1 cellular context compared by ENCODE assay signal in genomic region chr4:140092094-140092820, GRCh38.
A peak's percentile ranks its signal among the peaks of the same experiment; 100 is the strongest.
TF ChIP-seq lines count a peak whose summit lies in the region.

No MANE protein-coding gene starts in this region.

TF ChIP-seq in HEK293, 187 proteins besides CTCF, POLR2A, EP300 and RAD21 (continued from another document):
- TF ChIP-seq ZNF776 (tag by site-specific recombination; IDR thresholded peaks at IDR 0.05; ENCODE audit: borderline replicate concordance) = no peak
- TF ChIP-seq ZFHX2 (tag by site-specific recombination; conservative IDR thresholded peaks at IDR 0.05) = no peak
- TF ChIP-seq PRDM6 (tag by site-specific recombination; IDR thresholded peaks at IDR 0.05) = peak; percentile 64
- TF ChIP-seq ZNF626 (tag by site-specific recombination; IDR thresholded peaks at IDR 0.05) = no peak
- no peak; the same call in 1 of the 2 replicates for TF ChIP-seq ZNF394 (tag by site-specific recombination; IDR thresholded peaks at IDR 0.05; ENCODE audit: borderline replicate concordance)
- TF ChIP-seq ZNF138 (tag by site-specific recombination; IDR thresholded peaks at IDR 0.05; ENCODE audit: borderline replicate concordance) = no peak
- TF ChIP-seq ZNF366 (tag by site-specific recombination; conservative IDR thresholded peaks at IDR 0.05) = peak; percentile 76
- no peak for TF ChIP-seq ZFP37 (tag by site-specific recombination; IDR thresholded peaks at IDR 0.05)
- peak; percentile 55; the same call in 1 of the 2 replicates for TF ChIP-seq ZNF843 (tag by site-specific recombination; IDR thresholded peaks at IDR 0.05)
- peak; percentile 79; the same call in 1 of the 2 replicates for TF ChIP-seq ZNF561 (tag by site-specific recombination; IDR thresholded peaks at IDR 0.05; ENCODE audit: borderline replicate concordance)
- peak; percentile 38; the same call in 1 of the 2 replicates for TF ChIP-seq ZSCAN30 (tag by site-specific recombination; IDR thresholded peaks at IDR 0.05)
- TF ChIP-seq ZNF596 (tag by site-specific recombination; IDR thresholded peaks at IDR 0.05) = 0 out of 2 replicates have a peak, but pooled peaks have one; percentile 9
- TF ChIP-seq ZBTB17 (tag by site-specific recombination; IDR thresholded peaks at IDR 0.05) = peak; percentile 96
- peak; percentile 82 for TF ChIP-seq ZNF449 (tag by site-specific recombination; IDR thresholded peaks at IDR 0.05)
- peak; percentile 88; the same call in 1 of the 2 replicates for TF ChIP-seq TRIM28 (IDR thresholded peaks at IDR 0.05; ENCODE audit: borderline replicate concordance, low read length)
- TF ChIP-seq ZSCAN23 (tag by site-specific recombination; IDR thresholded peaks at IDR 0.05) = no peak
- TF ChIP-seq ZNF341 (tag by site-specific recombination; IDR thresholded peaks at IDR 0.05; ENCODE audit: low read depth) = peak; percentile 67
- 0 out of 2 replicates have a peak, but pooled peaks have one; percentile 21 for TF ChIP-seq PRDM1 (tag by site-specific recombination; IDR thresholded peaks at IDR 0.05)
- TF ChIP-seq ZNF629 (tag by site-specific recombination; IDR thresholded peaks at IDR 0.05) = peak; percentile 62
- peak; percentile 70; the same call in 1 of the 2 replicates for TF ChIP-seq ZBTB44 (tag by site-specific recombination; IDR thresholded peaks at IDR 0.05)
- no peak for TF ChIP-seq ZNF513 (tag by site-specific recombination; IDR thresholded peaks at IDR 0.05)
- peak; percentile 98 for TF ChIP-seq FEZF1 (tag by site-specific recombination; IDR thresholded peaks at IDR 0.05)
- peak; percentile 77 for TF ChIP-seq ZXDB (tag by site-specific recombination; IDR thresholded peaks at IDR 0.05)
- peak; percentile 86 for TF ChIP-seq SCRT2 (tag by site-specific recombination; IDR thresholded peaks at IDR 0.05)
